18 cellular contexts compared by ENCODE assay signal in the genomic region with DNA sequence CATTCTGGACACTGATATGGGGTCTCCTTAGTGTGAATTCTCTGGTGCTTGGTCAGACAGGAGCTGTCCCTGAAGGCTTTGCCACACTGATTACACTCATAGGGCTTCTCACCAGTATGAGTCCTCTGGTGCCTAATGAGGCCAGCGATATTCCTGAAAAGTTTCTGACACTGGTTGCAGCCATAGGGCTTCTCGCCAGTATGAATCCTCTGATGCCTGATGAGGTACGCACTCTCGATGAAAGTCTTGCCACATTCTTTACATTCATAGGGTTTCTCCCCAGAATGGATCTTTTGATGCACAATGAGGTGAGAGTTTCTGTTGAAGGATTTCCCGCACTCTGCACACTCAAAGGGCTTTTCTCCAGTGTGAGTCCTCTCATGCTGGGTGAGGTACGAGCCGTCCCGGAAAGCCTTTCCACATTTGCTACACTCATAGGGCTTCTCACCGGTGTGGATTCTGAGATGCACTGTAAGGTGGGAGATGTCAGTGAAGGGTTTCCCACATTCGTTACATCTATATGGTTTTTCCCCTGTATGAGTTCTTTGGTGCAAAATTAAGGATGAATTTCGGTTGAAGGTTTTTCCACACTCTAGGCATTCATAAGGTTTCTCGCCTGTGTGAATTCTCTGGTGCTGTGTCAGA. TPM values are rescaled to one million over a fixed set of nuclear protein-coding genes. Genes with fewer than 3 reads are reported as not detected.
A peak's percentile ranks its signal among the peaks of the same experiment; 100 is the strongest.
DNase-seq lines count a peak whose midpoint lies in the region; FAIRE-seq and TF ChIP-seq lines count a peak whose summit lies in the region.
"Had no signal": no experiment of that assay in that cellular context is flagged by ENCODE, and none has a peak within 500 bp of the region (broad histone marks: within the 10 kb centered on the region; RNA-seq: fewer than 3 reads in every experiment).

No MANE protein-coding gene starts in this region.

- no peaks in the 10 kb centered on the region for H3K27me3 ChIP-seq in BLaER1 treated with 17β-estradiol and CSF1 and Interleukin-3, amounts not matched to agents 10 nM and 100 nM
- no peaks in the 10 kb centered on the region for H3K27me3 ChIP-seq in HUES48 (ENCODE audit: control insufficient read depth, insufficient read depth, low read length)
- H3K27me3 ChIP-seq in muscle layer of duodenum (ENCODE audit: low read depth, low read length), result no peaks in the 10 kb centered on the region
- H3K27me3 ChIP-seq in neuronal stem cell (ENCODE audit: control insufficient read depth in 3 of 3, insufficient read depth in 3 of 3, low read depth in 1 of 3, low read length in 3 of 3), result peaks cover 0 to 2% (median 0%) of the 10 kb centered on the region in 3 experiments
- H3K27me3 ChIP-seq: breast epithelium had no signal

- H2BK15ac ChIP-seq in neuronal stem cell (ENCODE audit: low read length), result no peak overlapping the region

- H2BK12ac ChIP-seq in neuronal stem cell (ENCODE audit: low read length), result no peak overlapping the region

- no peak overlapping the region for H4K91ac ChIP-seq in neuronal stem cell (ENCODE audit: low read depth, low read length, poor library complexity)

- no peak overlapping the region for H3K4ac ChIP-seq in neuronal stem cell (ENCODE audit: low read length)

- DNase-seq in choroid plexus epithelial cell (ENCODE audit: low read depth), result peak; percentile 3
- no peak for DNase-seq in T1000 (lab: John Stamatoyannopoulos, UW)
- DNase-seq in RCC 7860 (ENCODE audit: low spot score), result no peak
- no peak for DNase-seq in NCI-H524 treated with DMSO at 0.1 percent for 48 hours (lab: John Stamatoyannopoulos, UW)
- DNase-seq in neuronal stem cell (ENCODE audit: low spot score), result no peak
- DNase-seq: activated CD8-positive, alpha-beta T cell treated with anti-CD3 and anti-CD28 coated beads for 36 hours; activated T-cell treated with anti-CD3 and anti-CD28 coated beads, Interleukin-2, amount 50 U/mL, for 72 hours; H9; head of caudate nucleus; NCI-H1436; NCI-H226; stimulated activated CD4-positive, alpha-beta T cell treated with anti-CD3 and anti-CD28 coated beads, Interleukin-1b, Interleukin-23, amount 100 ng/mL, for 48 hours; substantia nigra had no signal

- H2AK5ac ChIP-seq in neuronal stem cell (ENCODE audit: low read depth, low read length), result no peak overlapping the region

- H3K23ac ChIP-seq in neuronal stem cell (ENCODE audit: low read depth, low read length, poor library complexity), result no peak overlapping the region

- peaks cover 100% of the 10 kb centered on the region in 11 experiments for H3K9me3 ChIP-seq in BLaER1 treated with 17β-estradiol and CSF1 and Interleukin-3, amounts not matched to agents 10 nM and 100 nM (replicated peaks in 1 of 11)
- peaks cover 95% of the 10 kb centered on the region for H3K9me3 ChIP-seq in HUES48 (ENCODE audit: control insufficient read depth, insufficient read depth, low read length)
- H3K9me3 ChIP-seq in muscle layer of duodenum (ENCODE audit: control insufficient read depth in 1 of 2, low read length in 2 of 2), result peaks cover 71 to 100% of the 10 kb centered on the region in 2 donors
- peaks cover 69 to 96% of the 10 kb centered on the region in 2 donors for H3K9me3 ChIP-seq in neuronal stem cell (replicated peaks in 1 of 2; ENCODE audit: control insufficient read depth in 2 of 2, insufficient read depth in 1 of 2, low read depth in 1 of 2, low read length in 2 of 2)

- peaks cover 78 to 85% (median 82%) of the 10 kb centered on the region in 11 experiments for H3K36me3 ChIP-seq in BLaER1 treated with 17β-estradiol and CSF1 and Interleukin-3, amounts not matched to agents 10 nM and 100 nM
- H3K36me3 ChIP-seq in HUES48 (ENCODE audit: control insufficient read depth, insufficient read depth, low read length) (peaks cover 38% of the 10 kb centered on the region), muscle layer of duodenum (ENCODE audit: control insufficient read depth in 1 of 2, insufficient read depth in 2 of 2, low read length in 2 of 2) (peaks cover 28 to 77% of the 10 kb centered on the region in 2 donors), neuronal stem cell (replicated peaks in 1 of 2; ENCODE audit: control insufficient read depth in 2 of 2, insufficient read depth in 2 of 2, low read length in 2 of 2) (peaks cover 37 to 67% of the 10 kb centered on the region in 2 donors)

- H3K27ac ChIP-seq in BLaER1 treated with 17β-estradiol and CSF1 and Interleukin-3, amounts not matched to agents 10 nM and 100 nM, result no peak overlapping the region
- no peak overlapping the region for H3K27ac ChIP-seq in HUES48 (ENCODE audit: low read depth, low read length)
- no peak overlapping the region for H3K27ac ChIP-seq in muscle layer of duodenum (ENCODE audit: low read length)
- no peak overlapping the region for H3K27ac ChIP-seq in neuronal stem cell (replicated peaks; ENCODE audit: low read length)
- H3K27ac ChIP-seq: breast epithelium had no signal

- no peak overlapping the region for H4K8ac ChIP-seq in neuronal stem cell (ENCODE audit: low read depth, low read length)

- no peaks in the 10 kb centered on the region for H3K4me1 ChIP-seq in BLaER1 treated with 17β-estradiol and CSF1 and Interleukin-3, amounts not matched to agents 10 nM and 100 nM
- H3K4me1 ChIP-seq in HUES48 (ENCODE audit: control insufficient read depth, insufficient read depth, low read length) (no peaks in the 10 kb centered on the region), muscle layer of duodenum (ENCODE audit: control insufficient read depth in 1 of 2, insufficient read depth in 2 of 2, low read length in 2 of 2) (no peaks in the 10 kb centered on the region), neuronal stem cell (ENCODE audit: control insufficient read depth in 2 of 2, insufficient read depth in 1 of 2, low read depth in 1 of 2, low read length in 2 of 2) (no peaks in the 10 kb centered on the region)
- H3K4me1 ChIP-seq: breast epithelium had no signal

- no peak overlapping the region for H3K9ac ChIP-seq in BLaER1 treated with 17β-estradiol and CSF1 and Interleukin-3, amounts not matched to agents 10 nM and 100 nM
- no peak overlapping the region for H3K9ac ChIP-seq in HUES48 (ENCODE audit: low read depth, low read length)
- no peak overlapping the region for H3K9ac ChIP-seq in neuronal stem cell (ENCODE audit: low read depth, low read length, poor library complexity)

- H3K4me3 ChIP-seq in BLaER1 treated with 17β-estradiol and CSF1 and Interleukin-3, amounts not matched to agents 10 nM and 100 nM, result peak overlapping the region; percentile 17 to 52 (median 38)
- H3K4me3 ChIP-seq in HUES48 (ENCODE audit: low read depth, low read length) (peak overlapping the region; percentile 37; the same call in 1 of the 2 replicates), choroid plexus epithelial cell (ENCODE audit: low read depth, low read length) (no peak overlapping the region), muscle layer of duodenum (ENCODE audit: low read depth in 1 of 2, low read length in 2 of 2) (peak overlapping the region; percentile 44 to 70), neuronal stem cell (ENCODE audit: low read length in 2 of 2) (no peak overlapping the region)

- H4K20me1 ChIP-seq in BLaER1 treated with 17β-estradiol and CSF1 and Interleukin-3, amounts not matched to agents 10 nM and 100 nM, result no peaks in the 10 kb centered on the region

- H3K4me2 ChIP-seq in BLaER1 treated with 17β-estradiol and CSF1 and Interleukin-3, amounts not matched to agents 10 nM and 100 nM, result no peak overlapping the region
- no peak overlapping the region for H3K4me2 ChIP-seq in neuronal stem cell (ENCODE audit: insufficient read depth, low read length, poor library complexity, severe bottlenecking)

- no peak for FAIRE-seq in RCC 7860 (lab: Jason Lieb, UNC)
- FAIRE-seq: keratinocyte had no signal

- no CpG with 5 or more reads among the region's 12 CpGs for WGBS in neuronal stem cell (ENCODE audit: extremely low coverage in 2 of 2, insufficient read length in 2 of 2, insufficient replicate concordance in 1 of 2), 2 donors

- H2AFZ ChIP-seq in neuronal stem cell (ENCODE audit: low read length), result no peak overlapping the region

- H2BK5ac ChIP-seq in neuronal stem cell (ENCODE audit: low read length), result no peak overlapping the region

- H3K14ac ChIP-seq in neuronal stem cell (ENCODE audit: low read length), result no peak overlapping the region

- no peak for TF ChIP-seq CTCF in choroid plexus epithelial cell (conservative IDR thresholded peaks at IDR 0.05; ENCODE audit: low read depth, low read length)

- no peak overlapping the region for H2BK120ac ChIP-seq in neuronal stem cell (ENCODE audit: low read depth, low read length)

- no peaks in the 10 kb centered on the region for H3K79me1 ChIP-seq in neuronal stem cell (ENCODE audit: low read depth, low read length)

- H3K18ac ChIP-seq in neuronal stem cell (ENCODE audit: low read length), result no peak overlapping the region

RNA-seq across cellular contexts. Expression of a gene that starts 22.4 kb away (rescaled TPM):
- polyA plus RNA-seq in neuronal stem cell (2013, experiment 1 of 2), result 13.6 TPM
- 13.9 TPM for polyA plus RNA-seq in neuronal stem cell (2013, experiment 2 of 2)

RNA-seq across cellular contexts. Expression of a gene that starts 30.1 kb away (rescaled TPM):
- polyA plus RNA-seq in neuronal stem cell (2013, experiment 1 of 2), result 86.6 TPM
- 88.6 TPM for polyA plus RNA-seq in neuronal stem cell (2013, experiment 2 of 2)

RNA-seq across cellular contexts. Expression of a gene that starts 54.7 kb away (rescaled TPM):
- 19.6 TPM for polyA plus RNA-seq in neuronal stem cell (2013, experiment 1 of 2)
- 19.3 TPM for polyA plus RNA-seq in neuronal stem cell (2013, experiment 2 of 2)

Comparison
In these comparisons a context has a peak if more than half of its experiments do, and no peak if none do; other contexts are left out.
1. H3K4me3 ChIP-seq: peak in BLaER1 treated with 17β-estradiol and CSF1 and Interleukin-3, amounts not matched to agents 10 nM and 100 nM (10 of 10), HUES48 (single experiment) and muscle layer of duodenum (2 of 2); none in choroid plexus epithelial cell (single experiment) and neuronal stem cell (0 of 2).